ENCODE assay signal across 12 cellular contexts in the genomic region with DNA sequence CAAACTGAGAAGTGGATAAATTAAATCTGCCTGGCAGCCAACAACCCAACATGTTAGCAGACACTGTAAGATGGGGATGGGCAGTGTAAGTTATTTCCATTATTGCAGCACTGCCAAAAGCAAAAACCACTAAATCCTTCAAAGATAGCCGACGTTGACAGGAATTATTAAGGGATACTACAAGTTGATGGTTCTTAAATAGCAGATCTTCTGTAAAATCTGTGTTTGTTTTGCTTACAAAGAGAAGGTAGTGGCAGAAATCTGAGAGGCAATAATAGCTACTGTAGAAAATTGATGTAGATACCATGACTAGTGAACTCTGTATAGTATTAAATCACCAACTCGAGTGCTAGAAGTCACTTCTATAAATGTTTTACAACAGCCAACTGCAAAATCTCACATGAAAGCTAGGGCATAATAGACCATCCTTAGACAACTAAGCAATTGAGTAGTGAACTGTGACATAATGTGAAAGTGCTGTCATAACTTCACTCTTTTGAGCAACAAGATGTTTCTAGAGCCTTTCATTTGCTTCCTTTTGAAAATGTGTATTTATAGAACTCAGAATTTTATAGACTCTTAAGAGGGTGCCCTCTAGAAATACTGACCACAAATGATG.
DNase-seq lines count a peak whose midpoint lies in the region; ATAC-seq and TF ChIP-seq lines count a peak whose summit lies in the region.
"Had no signal": no experiment of that assay in that cellular context is flagged by ENCODE, and none has a peak within 500 bp of the region (broad histone marks: within the 10 kb centered on the region; RNA-seq: fewer than 3 reads in every experiment).

No MANE protein-coding gene starts in this region.

- no peak overlapping the region for H3K27ac ChIP-seq in RWPE1
- H3K27ac ChIP-seq: esophagus squamous epithelium had no signal

- ATAC-seq in HG02678 (IDR thresholded peaks at IDR 0.05; ENCODE audit: unreplicated experiment) (peak; percentile 65), Right ventricle myocardium inferior (no peak)

- intact Hi-C loops in Right ventricle myocardium inferior (cut with DNase I), result no loop called here

- CTCF ChIA-PET in RWPE1 (lab: Yijun Ruan, JAX), result no interaction called here

- DNase-seq in GM13977 (ENCODE audit: low spot score) (peak; percentile 18), NOMO-1 treated with DMSO at 0.1 percent for 48 hours (lab: John Stamatoyannopoulos, UW; ENCODE audit: unreplicated experiment) (peak; percentile 59), inferior parietal cortex (ENCODE audit: extremely low spot score) (peak; percentile 13), Right ventricle myocardium inferior (ENCODE audit: missing footprints) (no peak), RWPE1 (ENCODE audit: low spot score) (no peak), RKO (ENCODE audit: low spot score) (no peak), SKM-1 treated with dmso at 0.1 percent for 144 hours (lab: John Stamatoyannopoulos, UW; ENCODE audit: unreplicated experiment) (no peak)
- DNase-seq: activated naive CD4-positive, alpha-beta T cell treated with anti-CD3 and anti-CD28 coated beads, Interleukin-2, amount 50 U/mL, for 16 hours; DMS79 treated with DMSO at 0.1 percent for 48 hours; esophagus squamous epithelium; NCI-H510A had no signal

- POLR2A ChIA-PET in RWPE1 (lab: Yijun Ruan, JAX; ENCODE audit: low non-redundant PET), result no interaction called here

- no peak for TF ChIP-seq CTCF in GM13977 (IDR thresholded peaks at IDR 0.05; ENCODE audit: extremely low read depth, insufficient read depth, missing control alignments)
- no peak for TF ChIP-seq CTCF in RWPE1 (conservative IDR thresholded peaks at IDR 0.05; ENCODE audit: low read depth)

- in situ Hi-C loops in GM13977 (cut with MboI; ENCODE audit: low pct_unique_long_range_greater_than_20kb, low sequenced_read_pairs, unreplicated experiment), result no loop called here

Comparison
In these comparisons a context has a peak if more than half of its experiments do, and no peak if none do; other contexts are left out.
1. DNase-seq: peak in GM13977 (single experiment), NOMO-1 treated with DMSO at 0.1 percent for 48 hours (single experiment) and inferior parietal cortex (single experiment); none in Right ventricle myocardium inferior (single experiment), RWPE1 (single experiment), RKO (single experiment) and SKM-1 treated with dmso at 0.1 percent for 144 hours (single experiment).